Comparison of ENCODE assay signal across 27 cellular contexts in genomic region chr20:33162313-33162712, GRCh38. TPM values are rescaled to one million over a fixed set of nuclear protein-coding genes. Genes with fewer than 3 reads are reported as not detected.
A peak's percentile ranks its signal among the peaks of the same experiment; 100 is the strongest.
DNase-seq lines count a peak whose midpoint lies in the region; ATAC-seq, FAIRE-seq and TF ChIP-seq lines count a peak whose summit lies in the region.
"Had no signal": no experiment of that assay in that cellular context is flagged by ENCODE, and none has a peak within 500 bp of the region (broad histone marks: within the 10 kb centered on the region; RNA-seq: fewer than 3 reads in every experiment).

No MANE protein-coding gene starts in this region.

- TF ChIP-seq POLR2A in GM12878 (IDR thresholded peaks at IDR 0.05; ENCODE audit: low read depth, low read length) (no peak), testis (IDR thresholded peaks at IDR 0.05) (no peak)

- no peak overlapping the region for H3K4me3 Mint-ChIP-seq in activated T-cell treated with anti-CD3 and anti-CD28 coated beads, Interleukin-2, amount 50 U/mL, for 72 hours
- H3K4me3 Mint-ChIP-seq: CD14-positive monocyte; CD4-positive, alpha-beta T cell; CD8-positive, alpha-beta memory T cell; GM23338; H9 had no signal

- intact Hi-C loops in left ventricle myocardium inferior (cut with micrococcal nuclease) (no loop called here), GM12878 (cut with micrococcal nuclease; ENCODE audit: unreplicated experiment) (loop anchor here (5.0 kb wide), 1 partner anchor 50 kb away; no protein-coding TSS in a partner anchor), testis (cut with DNase I; ENCODE audit: low total_unique reads) (no loop called here)

- CTCF ChIA-PET in GM12878 (lab: Yijun Ruan, JAX), result no interaction called here

- no peak overlapping the region for H3K4me2 ChIP-seq in GM12878 (ENCODE audit: control insufficient read depth, insufficient read depth)
- H3K4me2 ChIP-seq: A549, GM23338 had no signal

- H3K4me1 Mint-ChIP-seq in activated T-cell treated with anti-CD3 and anti-CD28 coated beads, Interleukin-2, amount 50 U/mL, for 72 hours (ENCODE audit: low read depth), result no peaks in the 10 kb centered on the region
- H3K4me1 Mint-ChIP-seq: CD14-positive monocyte; CD8-positive, alpha-beta memory T cell; GM23338; H9 had no signal

- no peak overlapping the region for H2AFZ ChIP-seq in GM12878 (ENCODE audit: control insufficient read depth, low read depth, low read length)
- H2AFZ ChIP-seq: GM23338 had no signal

- no peaks in the 10 kb centered on the region for H3K79me2 ChIP-seq in GM12878 (ENCODE audit: control insufficient read depth, insufficient read depth, low read length)

- TF ChIP-seq RAD21 in GM12878 (IDR thresholded peaks at IDR 0.05; ENCODE audit: insufficient read depth, low read depth, low read length), result no peak

- no peak overlapping the region for H3K27ac Mint-ChIP-seq in activated T-cell treated with anti-CD3 and anti-CD28 coated beads, Interleukin-2, amount 50 U/mL, for 72 hours
- H3K27ac Mint-ChIP-seq: CD4-positive, alpha-beta T cell; CD8-positive, alpha-beta memory T cell; GM23338; H9 had no signal

- H3K9me3 ChIP-seq in right atrium auricular region, result no peaks in the 10 kb centered on the region
- no peaks in the 10 kb centered on the region for H3K9me3 ChIP-seq in left ventricle myocardium inferior (replicated peaks)
- no peaks in the 10 kb centered on the region for H3K9me3 ChIP-seq in GM12878 (replicated peaks; ENCODE audit: control insufficient read depth, insufficient read depth, low read length)
- H3K9me3 ChIP-seq in testis, result no peaks in the 10 kb centered on the region
- H3K9me3 ChIP-seq: A549; BE2C; BLaER1 treated with 17β-estradiol and CSF1 and Interleukin-3, amounts not matched to agents 10 nM and 100 nM had no signal

- H3K9me3 Mint-ChIP-seq in activated T-cell treated with anti-CD3 and anti-CD28 coated beads, Interleukin-2, amount 50 U/mL, for 72 hours, result no peaks in the 10 kb centered on the region
- H3K9me3 Mint-ChIP-seq: CD14-positive monocyte; CD4-positive, alpha-beta T cell; CD8-positive, alpha-beta memory T cell; GM23338; H9 had no signal

- BruUV-seq in GM12878 (replicated peaks; lab: Mats Ljungman, UMichigan), result no TSS peak

- no peaks in the 10 kb centered on the region for H3K36me3 Mint-ChIP-seq in activated T-cell treated with anti-CD3 and anti-CD28 coated beads, Interleukin-2, amount 50 U/mL, for 72 hours (ENCODE audit: insufficient read depth in 2 of 2)
- H3K36me3 Mint-ChIP-seq: CD14-positive monocyte; CD8-positive, alpha-beta memory T cell had no signal

- POLR2A ChIA-PET in GM12878 (lab: Charles Lee), result no interaction called here

- peak; percentile 27 for FAIRE-seq in GM12878 (lab: Jason Lieb, UNC)
- FAIRE-seq: A549, D721Med, GM12892 had no signal

- H3K27ac ChIP-seq in right atrium auricular region (no peak overlapping the region), left ventricle myocardium inferior (replicated peaks) (no peak overlapping the region), GM12878 (ENCODE audit: control insufficient read depth, insufficient read depth) (no peak overlapping the region), testis (no peak overlapping the region)
- H3K27ac ChIP-seq: A549; BLaER1 treated with 17β-estradiol and CSF1 and Interleukin-3, amounts not matched to agents 10 nM and 100 nM had no signal

- H3K36me3 ChIP-seq in right atrium auricular region (no peaks in the 10 kb centered on the region), left ventricle myocardium inferior (no peaks in the 10 kb centered on the region), GM12878 (ENCODE audit: control insufficient read depth in 2 of 2, insufficient read depth in 2 of 2, low read length in 1 of 2) (no peaks in the 10 kb centered on the region), testis (ENCODE audit: low read depth, missing control alignments) (no peaks in the 10 kb centered on the region)
- H3K36me3 ChIP-seq: BE2C; BLaER1 treated with 17β-estradiol and CSF1 and Interleukin-3, amounts not matched to agents 10 nM and 100 nM had no signal

- H3K9ac ChIP-seq in GM12878 (ENCODE audit: control insufficient read depth, insufficient read depth, low read length), result no peak overlapping the region
- H3K9ac ChIP-seq: BLaER1 treated with 17β-estradiol and CSF1 and Interleukin-3, amounts not matched to agents 10 nM and 100 nM had no signal

- no peaks in the 10 kb centered on the region for H3K27me3 Mint-ChIP-seq in activated T-cell treated with anti-CD3 and anti-CD28 coated beads, Interleukin-2, amount 50 U/mL, for 72 hours (ENCODE audit: low read depth)
- H3K27me3 Mint-ChIP-seq: CD4-positive, alpha-beta T cell had no signal

- 55% methylated on average over 6 of the region's 6 CpGs for WGBS in GM12878 (ENCODE audit: insufficient coverage, insufficient replicate concordance, low lambda C conversion rate, missing lambda C conversion rate)
- WGBS in testis, 2 donors, result 88% methylated on average over 6 of the region's 6 CpGs

- ATAC-seq in GM12878, result no peak
- ATAC-seq in activated T-cell treated with anti-CD3 and anti-CD28 coated beads, Interleukin-2, amount 50 U/mL, for 72 hours (replicated peaks in 1 of 2), result no peak
- ATAC-seq: A549, GM23338, HCT116 had no signal

- RAD21 ChIA-PET in GM12878 (lab: Charles Lee; ENCODE audit: unreplicated experiment), result no interaction called here

- H3K4me3 ChIP-seq in right atrium auricular region, result no peak overlapping the region
- no peak overlapping the region for H3K4me3 ChIP-seq in left ventricle myocardium inferior
- H3K4me3 ChIP-seq in GM12878, result no peak overlapping the region
- H3K4me3 ChIP-seq in testis, result no peak overlapping the region
- H3K4me3 ChIP-seq: A549; BLaER1 treated with 17β-estradiol and CSF1 and Interleukin-3, amounts not matched to agents 10 nM and 100 nM; GM23338 had no signal

- no peak for TF ChIP-seq EP300 in GM12878 (IDR thresholded peaks at IDR 0.05; ENCODE audit: borderline replicate concordance in 1 of 2, control insufficient read depth in 1 of 2, low read depth in 2 of 2, low read length in 2 of 2)

- SMC1A ChIA-PET in GM12878 (lab: Charles Lee; ENCODE audit: uncharacterized antibody, unreplicated experiment), result no interaction called here

- no peaks in the 10 kb centered on the region for H3K27me3 ChIP-seq in right atrium auricular region
- peaks cover 40% of the 10 kb centered on the region for H3K27me3 ChIP-seq in left ventricle myocardium inferior (ENCODE audit: low read depth)
- H3K27me3 ChIP-seq in GM12878 (replicated peaks in 1 of 2; ENCODE audit: control insufficient read depth in 2 of 2, insufficient read depth in 2 of 2, low read length in 1 of 2), result 0 out of 4 replicates have a peak, but pooled peaks cover 0 to 2% of the 10 kb centered on the region in 2 experiments
- H3K27me3 ChIP-seq in testis, result no peaks in the 10 kb centered on the region
- H3K27me3 ChIP-seq: BLaER1 treated with 17β-estradiol and CSF1 and Interleukin-3, amounts not matched to agents 10 nM and 100 nM had no signal

- DNase-seq in right atrium auricular region (ENCODE audit: low spot score) (peak; percentile 7), left ventricle myocardium inferior (no peak), GM12878 (ENCODE audit: low read depth, low spot score) (no peak), islet precursor cell (peak; percentile 31), testis (no peak), NOMO-1 (lab: John Stamatoyannopoulos, UW; ENCODE audit: unreplicated experiment in 2 of 2) (no peak)
- no peak for DNase-seq in activated T-cell treated with anti-CD3 and anti-CD28 coated beads, Interleukin-2, amount 50 U/mL, for 72 hours
- DNase-seq: 8988T; ACHN; AML-193; BE2C; CD4-positive, alpha-beta T cell; CD8-positive, alpha-beta memory T cell; DMS 273 treated with DMSO at 0.1 percent for 48 hours; DMS79; GF-D8; H9 had no signal

- in situ Hi-C loops in GM12878 (cut with MboI), result no loop called here

- TF ChIP-seq CTCF in right atrium auricular region (IDR thresholded peaks at IDR 0.05), result no peak
- no peak for TF ChIP-seq CTCF in left ventricle myocardium inferior (IDR thresholded peaks at IDR 0.05; ENCODE audit: borderline replicate concordance)
- no peak for TF ChIP-seq CTCF in GM12878 (IDR thresholded peaks at IDR 0.05 in 2 of 3, conservative IDR thresholded peaks at IDR 0.05 in 1 of 3; ENCODE audit: control insufficient read depth in 2 of 3, extremely low read depth in 1 of 3, insufficient read depth in 1 of 3, low read depth in 3 of 3, low read length in 3 of 3)
- TF ChIP-seq CTCF in testis (IDR thresholded peaks at IDR 0.05), result no peak

- H4K20me1 ChIP-seq in GM12878 (ENCODE audit: control insufficient read depth, insufficient read depth), result no peaks in the 10 kb centered on the region
- H4K20me1 ChIP-seq: BLaER1 treated with 17β-estradiol and CSF1 and Interleukin-3, amounts not matched to agents 10 nM and 100 nM had no signal

- H3K4me1 ChIP-seq in right atrium auricular region (no peaks in the 10 kb centered on the region), left ventricle myocardium inferior (no peaks in the 10 kb centered on the region), GM12878 (ENCODE audit: control insufficient read depth, insufficient read depth, low read length) (no peaks in the 10 kb centered on the region), testis (peaks cover 5% of the 10 kb centered on the region)
- H3K4me1 ChIP-seq: A549, BE2C had no signal

RNA-seq across cellular contexts. Expression of gene BPIFA2, which starts 5.6 kb away (rescaled TPM):
- total RNA-seq in right atrium auricular region, result not detected
- total RNA-seq in left ventricle myocardium inferior, result not detected
- total RNA-seq in GM12878 (2013; cell fraction: nucleolus; rRNA removed), result not detected in 2 replicates
- total RNA-seq in GM12878 (2014; rRNA removed), result not detected in 2 replicates
- not detected in 2 replicates for total RNA-seq in GM12878 (2014; rRNA removed; fragmentation: Illumina TruSeq; extraction: Trizol)
- total RNA-seq in GM12878 (2021), result not detected in 2 replicates
- not detected for polyA plus RNA-seq in GM12878 (2011; ENCODE audit: low read depth)
- polyA plus RNA-seq in GM12878 (2011; rRNA removed), result not detected in 2 replicates
- polyA plus RNA-seq in GM12878 (2011; cell fraction: cytosol; rRNA removed), result not detected in 2 replicates
- polyA plus RNA-seq in GM12878 (2011; cell fraction: nucleus; rRNA removed), result not detected in 2 replicates
- not detected in 2 replicates for polyA plus RNA-seq in GM12878 (2012)
- not detected in 2 replicates for polyA plus RNA-seq in GM12878 (2014; fragmentation: Illumina TruSeq; extraction: Trizol)
- not detected for polyA plus RNA-seq in GM12878 (2014; fragmentation: Nextera tagmentation; extraction: Ambion mirVana)
- not detected in 2 replicates for polyA plus RNA-seq in GM12878 (2014; rRNA removed)
- not detected for polyA plus RNA-seq in GM12878 (2016; fragmentation: Nextera tagmentation; extraction: Ambion mirVana)
- polyA minus RNA-seq in GM12878 (2011; rRNA and poly(A)+ RNA removed), result not detected in 2 replicates
- not detected in 2 replicates for polyA minus RNA-seq in GM12878 (2011; cell fraction: cytosol; rRNA and poly(A)+ RNA removed)
- polyA minus RNA-seq in GM12878 (2011; cell fraction: nucleus; rRNA and poly(A)+ RNA removed), result not detected in 2 replicates
- total RNA-seq in testis, result 1 to 10 TPM in 1 of 2 donors, not detected in 1; 1.4 TPM
- polyA plus RNA-seq in testis (ENCODE audit: insufficient read depth, low read depth, low replicate concordance), result 1.3 TPM
- total RNA-seq in activated T-cell treated with anti-CD3 and anti-CD28 coated beads, Interleukin-2, amount 50 U/mL, for 72 hours, result not detected
- total RNA-seq: CD4-positive, alpha-beta T cell; CD8-positive, alpha-beta memory T cell; Daoy; G401; GM23338; H4; H9 had no signal
- polyA plus RNA-seq: CD14-positive monocyte; CD8-positive, alpha-beta memory T cell; GM23338 had no signal

RNA-seq across cellular contexts. Expression of gene BPIFA3, which starts 54.8 kb away (rescaled TPM):
- total RNA-seq in right atrium auricular region (not detected), left ventricle myocardium inferior (not detected), GM12878 (2014; rRNA removed) (not detected in 2 replicates), GM12878 (2014; rRNA removed; fragmentation: Illumina TruSeq; extraction: Trizol) (not detected in 2 replicates), GM12878 (2021) (not detected in 2 replicates), testis (100 to 1,000 TPM in 1 of 2 donors, 10 to 100 TPM in 1; 30.7 to 106 TPM)
- not detected in 2 replicates for total RNA-seq in GM12878 (2013; cell fraction: nucleolus; rRNA removed)
- not detected for polyA plus RNA-seq in GM12878 (2011; ENCODE audit: low read depth)
- polyA plus RNA-seq in GM12878 (2011; rRNA removed) (not detected in 2 replicates), GM12878 (2014; fragmentation: Illumina TruSeq; extraction: Trizol) (not detected in 2 replicates), GM12878 (2014; fragmentation: Nextera tagmentation; extraction: Ambion mirVana) (not detected), GM12878 (2014; rRNA removed) (not detected in 2 replicates), GM12878 (2016; fragmentation: Nextera tagmentation; extraction: Ambion mirVana) (not detected), testis (ENCODE audit: insufficient read depth, low read depth, low replicate concordance) (147 TPM)
- polyA plus RNA-seq in GM12878 (2011; cell fraction: cytosol; rRNA removed), result not detected in 2 replicates
- polyA plus RNA-seq in GM12878 (2011; cell fraction: nucleus; rRNA removed), result not detected in 2 replicates
- polyA plus RNA-seq in GM12878 (2012), result not detected in 2 replicates
- polyA minus RNA-seq in GM12878 (2011; rRNA and poly(A)+ RNA removed), result not detected in 2 replicates
- polyA minus RNA-seq in GM12878 (2011; cell fraction: cytosol; rRNA and poly(A)+ RNA removed), result not detected in 2 replicates
- not detected in 2 replicates for polyA minus RNA-seq in GM12878 (2011; cell fraction: nucleus; rRNA and poly(A)+ RNA removed)
- not detected for total RNA-seq in activated T-cell treated with anti-CD3 and anti-CD28 coated beads, Interleukin-2, amount 50 U/mL, for 72 hours
- total RNA-seq: CD4-positive, alpha-beta T cell; CD8-positive, alpha-beta memory T cell; Daoy; G401; GM23338; H4; H9 had no signal
- polyA plus RNA-seq: A549; CD14-positive monocyte; CD8-positive, alpha-beta memory T cell; GM23338 had no signal

Comparison
In these comparisons a context has a peak if more than half of its experiments do, and no peak if none do; other contexts are left out.
1. DNase-seq: peak in right atrium auricular region (single experiment) and islet precursor cell (single experiment); none in left ventricle myocardium inferior (single experiment), GM12878 (single experiment), testis (single experiment), NOMO-1 (0 of 2) and activated T-cell treated with anti-CD3 and anti-CD28 coated beads, Interleukin-2, amount 50 U/mL, for 72 hours (0 of 2).
2. RNA of gene BPIFA3, which starts 54.8 kb away (total RNA-seq): 30.7 to 106 TPM in testis; not detected in right atrium auricular region, not detected in left ventricle myocardium inferior (single experiment), not detected in GM12878 and not detected in activated T-cell treated with anti-CD3 and anti-CD28 coated beads, Interleukin-2, amount 50 U/mL, for 72 hours; every median in the first group is over 10 times any median in the second.